Comparison of ENCODE assay signal across 16 cellular contexts in genomic region chr2:9329497-9329896, GRCh38.
"Had no signal": no experiment of that assay in that cellular context is flagged by ENCODE, and none has a peak within 500 bp of the region (broad histone marks: within the 10 kb centered on the region; RNA-seq: fewer than 3 reads in every experiment).

No MANE protein-coding gene starts in this region.

- H3K27ac Mint-ChIP-seq: activated naive CD8-positive, alpha-beta T cell treated with anti-CD3 and anti-CD28 coated beads, Interleukin-2, amount 10 ng/mL, durations not matched to agents 7 days and 5 days; T-helper 2 cell treated with Interferon-gamma antibody and Interleukin-4, amounts not matched to agents 5 μg/mL and 100 μg/mL, for 36 hours had no signal

- DNase-seq: activated CD4-positive, alpha-beta T cell treated with anti-CD3 and anti-CD28 coated beads, Interleukin-2, amount 50 U/mL, for 4 hours; activated naive CD4-positive, alpha-beta T cell; activated naive CD8-positive, alpha-beta T cell treated with anti-CD3 and anti-CD28 coated beads, Interleukin-2, amount 10 ng/mL, durations not matched to agents 7 days and 5 days; activated T-cell treated with anti-CD3 and anti-CD28 coated beads for 4 hours; anterior cingulate cortex; heart right ventricle; left ventricle myocardium superior; naive B cell; posterior cingulate gyrus; right cardiac atrium; small intestine; stimulated activated CD4-positive, alpha-beta T cell treated with anti-CD3 and anti-CD28 coated beads, Interleukin-4, amount 100 ng/mL, for 4 hours; stimulated activated naive CD8-positive, alpha-beta T cell treated with anti-CD3 and anti-CD28 coated beads, Interleukin-15, Interleukin-2, amounts not matched to agents 100 U/mL and 50 U/mL, for 24 hours had no signal

- H3K9me3 ChIP-seq: gastroesophageal sphincter, heart right ventricle, neutrophil had no signal

- H3K4me3 Mint-ChIP-seq: activated naive CD8-positive, alpha-beta T cell treated with anti-CD3 and anti-CD28 coated beads, Interleukin-2, amount 10 ng/mL, durations not matched to agents 7 days and 5 days; T-helper 2 cell treated with Interferon-gamma antibody and Interleukin-4, amounts not matched to agents 5 μg/mL and 100 μg/mL, for 36 hours had no signal

- H3K4me1 Mint-ChIP-seq: activated naive CD8-positive, alpha-beta T cell treated with anti-CD3 and anti-CD28 coated beads, Interleukin-2, amount 10 ng/mL, durations not matched to agents 7 days and 5 days had no signal

- H3K27me3 ChIP-seq: gastroesophageal sphincter, heart right ventricle, neutrophil had no signal

- H3K36me3 Mint-ChIP-seq: activated naive CD8-positive, alpha-beta T cell treated with anti-CD3 and anti-CD28 coated beads, Interleukin-2, amount 10 ng/mL, durations not matched to agents 7 days and 5 days; naive B cell had no signal

- H3K27me3 Mint-ChIP-seq: naive B cell had no signal

- H3K27ac ChIP-seq: gastroesophageal sphincter, neutrophil had no signal

- H3K9me3 Mint-ChIP-seq: activated naive CD8-positive, alpha-beta T cell treated with anti-CD3 and anti-CD28 coated beads, Interleukin-2, amount 10 ng/mL, durations not matched to agents 7 days and 5 days; naive B cell; T-helper 2 cell treated with Interferon-gamma antibody and Interleukin-4, amounts not matched to agents 5 μg/mL and 100 μg/mL, for 36 hours had no signal

- H3K4me3 ChIP-seq: gastroesophageal sphincter, heart right ventricle had no signal

- H3K36me3 ChIP-seq: neutrophil had no signal
